In the genomic region with DNA sequence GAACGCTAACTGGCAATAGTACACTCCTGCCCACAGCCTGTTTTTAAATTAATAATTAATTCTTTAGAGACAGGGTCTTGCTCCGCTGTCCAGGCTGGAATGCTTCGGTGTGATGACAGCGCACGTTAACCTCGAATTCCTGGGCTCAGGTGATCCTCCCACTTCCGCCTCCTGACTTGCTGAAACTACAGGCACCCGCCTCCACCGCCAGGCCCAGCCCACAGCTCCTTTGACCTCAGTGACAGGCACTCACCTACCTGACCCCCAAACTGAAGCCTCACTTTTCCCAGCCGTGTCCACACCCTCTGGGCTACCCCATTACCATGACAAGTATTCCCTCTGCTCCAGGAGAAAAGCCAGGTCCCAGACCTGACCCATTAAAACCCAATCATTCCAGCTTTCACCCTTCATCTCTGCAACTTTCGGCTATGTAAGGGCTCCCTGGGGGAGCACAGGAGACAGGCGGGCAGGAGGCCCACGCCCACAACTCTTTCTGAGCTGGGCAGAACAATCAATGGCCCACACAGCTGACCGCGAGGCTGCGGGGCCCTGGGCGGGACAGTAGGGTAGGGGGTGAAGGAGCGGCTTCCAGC, we compare ENCODE assay signal across 1 cellular context.
TF ChIP-seq lines count a peak whose summit lies in the region.

No MANE protein-coding gene starts in this region.

TF ChIP-seq in GM23338, 12 proteins besides CTCF, POLR2A, EP300 and RAD21 (continued from another document):
- TF ChIP-seq ZNF114 (CRISPR knock-in tag; IDR thresholded peaks at IDR 0.05) (no peak), CREB1 (CRISPR knock-in tag; IDR thresholded peaks at IDR 0.05; ENCODE audit: low read depth) (no peak), EZH2 (IDR thresholded peaks at IDR 0.05; ENCODE audit: low read depth, unreplicated experiment) (no peak), NANOG (IDR thresholded peaks at IDR 0.05; ENCODE audit: borderline replicate concordance) (no peak)
- TF ChIP-seq, protein P1, sequence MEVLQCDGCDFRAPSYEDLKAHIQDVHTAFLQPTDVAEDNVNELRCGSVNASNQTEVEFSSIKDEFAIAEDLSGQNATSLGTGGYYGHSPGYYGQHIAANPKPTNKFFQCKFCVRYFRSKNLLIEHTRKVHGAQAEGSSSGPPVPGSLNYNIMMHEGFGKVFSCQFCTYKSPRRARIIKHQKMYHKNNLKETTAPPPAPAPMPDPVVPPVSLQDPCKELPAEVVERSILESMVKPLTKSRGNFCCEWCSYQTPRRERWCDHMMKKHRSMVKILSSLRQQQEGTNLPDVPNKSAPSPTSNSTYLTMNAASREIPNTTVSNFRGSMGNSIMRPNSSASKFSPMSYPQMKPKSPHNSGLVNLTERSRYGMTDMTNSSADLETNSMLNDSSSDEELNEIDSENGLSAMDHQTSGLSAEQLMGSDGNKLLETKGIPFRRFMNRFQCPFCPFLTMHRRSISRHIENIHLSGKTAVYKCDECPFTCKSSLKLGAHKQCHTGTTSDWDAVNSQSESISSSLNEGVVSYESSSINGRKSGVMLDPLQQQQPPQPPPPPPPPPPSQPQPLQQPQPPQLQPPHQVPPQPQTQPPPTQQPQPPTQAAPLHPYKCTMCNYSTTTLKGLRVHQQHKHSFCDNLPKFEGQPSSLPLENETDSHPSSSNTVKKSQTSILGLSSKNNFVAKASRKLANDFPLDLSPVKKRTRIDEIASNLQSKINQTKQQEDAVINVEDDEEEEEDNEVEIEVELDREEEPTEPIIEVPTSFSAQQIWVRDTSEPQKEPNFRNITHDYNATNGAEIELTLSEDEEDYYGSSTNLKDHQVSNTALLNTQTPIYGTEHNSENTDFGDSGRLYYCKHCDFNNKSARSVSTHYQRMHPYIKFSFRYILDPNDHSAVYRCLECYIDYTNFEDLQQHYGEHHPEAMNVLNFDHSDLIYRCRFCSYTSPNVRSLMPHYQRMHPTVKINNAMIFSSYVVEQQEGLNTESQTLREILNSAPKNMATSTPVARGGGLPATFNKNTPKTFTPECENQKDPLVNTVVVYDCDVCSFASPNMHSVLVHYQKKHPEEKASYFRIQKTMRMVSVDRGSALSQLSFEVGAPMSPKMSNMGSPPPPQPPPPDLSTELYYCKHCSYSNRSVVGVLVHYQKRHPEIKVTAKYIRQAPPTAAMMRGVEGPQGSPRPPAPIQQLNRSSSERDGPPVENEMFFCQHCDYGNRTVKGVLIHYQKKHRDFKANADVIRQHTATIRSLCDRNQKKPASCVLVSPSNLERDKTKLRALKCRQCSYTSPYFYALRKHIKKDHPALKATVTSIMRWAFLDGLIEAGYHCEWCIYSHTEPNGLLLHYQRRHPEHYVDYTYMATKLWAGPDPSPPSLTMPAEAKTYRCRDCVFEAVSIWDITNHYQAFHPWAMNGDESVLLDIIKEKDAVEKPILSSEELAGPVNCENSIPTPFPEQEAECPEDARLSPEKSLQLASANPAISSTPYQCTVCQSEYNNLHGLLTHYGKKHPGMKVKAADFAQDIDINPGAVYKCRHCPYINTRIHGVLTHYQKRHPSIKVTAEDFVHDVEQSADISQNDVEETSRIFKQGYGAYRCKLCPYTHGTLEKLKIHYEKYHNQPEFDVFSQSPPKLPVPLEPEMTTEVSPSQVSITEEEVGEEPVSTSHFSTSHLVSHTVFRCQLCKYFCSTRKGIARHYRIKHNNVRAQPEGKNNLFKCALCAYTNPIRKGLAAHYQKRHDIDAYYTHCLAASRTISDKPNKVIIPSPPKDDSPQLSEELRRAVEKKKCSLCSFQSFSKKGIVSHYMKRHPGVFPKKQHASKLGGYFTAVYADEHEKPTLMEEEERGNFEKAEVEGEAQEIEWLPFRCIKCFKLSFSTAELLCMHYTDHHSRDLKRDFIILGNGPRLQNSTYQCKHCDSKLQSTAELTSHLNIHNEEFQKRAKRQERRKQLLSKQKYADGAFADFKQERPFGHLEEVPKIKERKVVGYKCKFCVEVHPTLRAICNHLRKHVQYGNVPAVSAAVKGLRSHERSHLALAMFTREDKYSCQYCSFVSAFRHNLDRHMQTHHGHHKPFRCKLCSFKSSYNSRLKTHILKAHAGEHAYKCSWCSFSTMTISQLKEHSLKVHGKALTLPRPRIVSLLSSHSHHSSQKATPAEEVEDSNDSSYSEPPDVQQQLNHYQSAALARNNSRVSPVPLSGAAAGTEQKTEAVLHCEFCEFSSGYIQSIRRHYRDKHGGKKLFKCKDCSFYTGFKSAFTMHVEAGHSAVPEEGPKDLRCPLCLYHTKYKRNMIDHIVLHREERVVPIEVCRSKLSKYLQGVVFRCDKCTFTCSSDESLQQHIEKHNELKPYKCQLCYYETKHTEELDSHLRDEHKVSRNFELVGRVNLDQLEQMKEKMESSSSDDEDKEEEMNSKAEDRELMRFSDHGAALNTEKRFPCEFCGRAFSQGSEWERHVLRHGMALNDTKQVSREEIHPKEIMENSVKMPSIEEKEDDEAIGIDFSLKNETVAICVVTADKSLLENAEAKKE (CRISPR knock-in tag; IDR thresholded peaks at IDR 0.05) = no peak
